1 cellular context compared by ENCODE assay signal in genomic region chr6:158220786-158221442, GRCh38.
TF ChIP-seq lines count a peak whose summit lies in the region.

No MANE protein-coding gene starts in this region.

TF ChIP-seq in GM23338, 12 proteins besides CTCF, POLR2A, EP300 and RAD21 (continued from another document):
- TF ChIP-seq ZNF462 (CRISPR knock-in tag; IDR thresholded peaks at IDR 0.05) (no peak), NANOG (IDR thresholded peaks at IDR 0.05; ENCODE audit: borderline replicate concordance) (no peak)
TF ChIP-seq in GM23338: peak in this region for 0.
